In genomic region chr22:43151251-43152000, GRCh38 we compare ENCODE assay signal across 8 cellular contexts. TPM values are rescaled to one million over a fixed set of nuclear protein-coding genes. Genes with fewer than 3 reads are reported as not detected.
DNase-seq lines count a peak whose midpoint lies in the region; ATAC-seq and TF ChIP-seq lines count a peak whose summit lies in the region.

Gene TSPO, plus strand, starts transcription at chr22:43151559. Its CDS starts 7,680 bp downstream, at chr22:43159239.

- peaks cover 78% of the 10 kb centered on the region for H3K4me1 Mint-ChIP-seq in stimulated activated memory B cell treated with anti-CD40 and anti-IgM and Interleukin-4, amounts not matched to agents 10 μg/mL and 1 μg/mL and 100 μg/mL, for 72 hours

- no peaks in the 10 kb centered on the region for H4K20me1 ChIP-seq in OCI-LY3 (ENCODE audit: insufficient read depth, low read length)

- peak within 1 kb of the TSS; percentile 90 for H2AFZ ChIP-seq in OCI-LY3 (ENCODE audit: low read depth, low read length)

- TF ChIP-seq CTCF in OCI-LY3 (IDR thresholded peaks at IDR 0.05; ENCODE audit: low read depth, low read length) = no peak

- no peaks in the 10 kb centered on the region for H3K36me3 ChIP-seq in OCI-LY3 (replicated peaks; ENCODE audit: low read depth, low read length)

- peaks cover 6% of the 10 kb centered on the region for H3K27me3 ChIP-seq in OCI-LY3 (ENCODE audit: low read depth, low read length)

- no peaks in the 10 kb centered on the region for H3K79me2 ChIP-seq in OCI-LY3 (ENCODE audit: low read length)

- peak within 1 kb of the TSS; percentile 92 for H3K4me2 ChIP-seq in OCI-LY3 (ENCODE audit: low read length)

- H3K9me3 Mint-ChIP-seq in stimulated activated memory B cell treated with anti-CD40 and anti-IgM and Interleukin-4, amounts not matched to agents 10 μg/mL and 1 μg/mL and 100 μg/mL, for 72 hours = no peaks in the 10 kb centered on the region

- no peak within 1 kb of the TSS for H3K27ac ChIP-seq in OCI-LY3 (ENCODE audit: low read length)

- peak within 1 kb of the TSS; percentile 83 for H3K4me3 ChIP-seq in OCI-LY3 (ENCODE audit: low read length)

- peak within 1 kb of the TSS; percentile 29 for H3K27ac Mint-ChIP-seq in stimulated activated memory B cell treated with anti-CD40 and anti-IgM and Interleukin-4, amounts not matched to agents 10 μg/mL and 1 μg/mL and 100 μg/mL, for 72 hours

- H3K4me3 Mint-ChIP-seq in stimulated activated memory B cell treated with anti-CD40 and anti-IgM and Interleukin-4, amounts not matched to agents 10 μg/mL and 1 μg/mL and 100 μg/mL, for 72 hours = peak within 1 kb of the TSS; percentile 80

- H3K36me3 Mint-ChIP-seq in stimulated activated memory B cell treated with anti-CD40 and anti-IgM and Interleukin-4, amounts not matched to agents 10 μg/mL and 1 μg/mL and 100 μg/mL, for 72 hours = no peaks in the 10 kb centered on the region

- H3K4me1 ChIP-seq in OCI-LY3 (ENCODE audit: low read length) = peaks cover 26% of the 10 kb centered on the region

- no peaks in the 10 kb centered on the region for H3K9me3 ChIP-seq in OCI-LY3 (ENCODE audit: insufficient read depth, low read length)

- H3K27me3 Mint-ChIP-seq in stimulated activated memory B cell treated with anti-CD40 and anti-IgM and Interleukin-4, amounts not matched to agents 10 μg/mL and 1 μg/mL and 100 μg/mL, for 72 hours = peaks cover 9% of the 10 kb centered on the region

- peak within 1 kb of the TSS; percentile 66 for H3K9ac ChIP-seq in OCI-LY3 (ENCODE audit: low read length)

- peak; percentile 6 for DNase-seq in NCI-H1694 treated with DMSO at 0.1 percent for 48 hours (lab: John Stamatoyannopoulos, UW)
- no peak for DNase-seq in NCI-H1694 (lab: John Stamatoyannopoulos, UW)
- peak; percentile 40 to 55 for DNase-seq in activated T-helper 1 cell treated with anti-CD3 and anti-CD28 coated beads, Interleukin-2, amount 50 U/mL, for 16 hours (ENCODE audit: low read depth in 1 of 2, low spot score in 1 of 2)
- DNase-seq in fibroblast of gingiva (ENCODE audit: low read depth) = peak; percentile 64
- peak; percentile 72 for DNase-seq in myocyte (ENCODE audit: low read depth)

- peak; percentile 70 for ATAC-seq in stimulated activated memory B cell treated with anti-CD40 and anti-IgM and Interleukin-4, amounts not matched to agents 10 μg/mL and 1 μg/mL and 100 μg/mL, for 72 hours
- no peak for ATAC-seq in HG02571 (IDR thresholded peaks at IDR 0.05; ENCODE audit: unreplicated experiment)

RNA-seq across cellular contexts. Expression of gene TSPO, which starts in this region (rescaled TPM):
- 293 and 367 TPM in 2 replicates for total RNA-seq in myocyte
- polyA plus RNA-seq in myocyte (2012) = 282 TPM
